ENCODE assay signal across 8 cellular contexts in the genomic region with DNA sequence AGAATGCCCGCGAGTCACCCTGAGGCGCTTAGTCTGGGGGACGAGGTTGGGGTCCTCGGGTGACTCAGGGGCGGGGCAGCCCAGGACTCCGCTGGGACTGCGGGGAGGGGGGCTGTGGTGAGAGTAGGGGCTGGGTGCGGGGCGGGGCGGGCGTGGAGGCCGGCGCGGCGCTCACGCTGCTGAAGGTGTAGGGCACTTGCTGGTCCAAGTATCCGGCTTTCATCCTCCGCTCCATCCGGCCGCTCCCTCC. TPM values are rescaled to one million over a fixed set of nuclear protein-coding genes. Genes with fewer than 3 reads are reported as not detected.
DNase-seq lines count a peak whose midpoint lies in the region; ATAC-seq and TF ChIP-seq lines count a peak whose summit lies in the region.

No MANE protein-coding gene starts in this region.

- H3K4me3 Mint-ChIP-seq in activated CD8-positive, alpha-beta memory T cell treated with anti-CD3 and anti-CD28 coated beads, Interleukin-2, amount 10 ng/mL, durations not matched to agents 7 days and 5 days = peak overlapping the region; percentile 77
- H3K4me3 Mint-ChIP-seq in T-helper 17 cell = peak overlapping the region; percentile 91
- peak overlapping the region; percentile 90 for H3K4me3 Mint-ChIP-seq in endothelial cell (ENCODE audit: unreplicated experiment)
- peak overlapping the region; percentile 92 for H3K4me3 Mint-ChIP-seq in nephron progenitor cell

- no peaks in the 10 kb centered on the region for H3K36me3 Mint-ChIP-seq in activated CD8-positive, alpha-beta memory T cell treated with anti-CD3 and anti-CD28 coated beads, Interleukin-2, amount 10 ng/mL, durations not matched to agents 7 days and 5 days
- H3K36me3 Mint-ChIP-seq in T-helper 17 cell (ENCODE audit: low read depth) (no peaks in the 10 kb centered on the region), endothelial cell (ENCODE audit: low read depth, unreplicated experiment) (no peaks in the 10 kb centered on the region), nephron progenitor cell (ENCODE audit: low read depth) (no peaks in the 10 kb centered on the region)

- CTCF ChIA-PET in activated CD8-positive, alpha-beta memory T cell treated with anti-CD3 and anti-CD28 coated beads, Interleukin-2, amount 10 ng/mL, durations not matched to agents 7 days and 5 days (lab: Charles Lee) = no interaction called here

- TF ChIP-seq CTCF in endothelial cell (IDR thresholded peaks at IDR 0.05; ENCODE audit: unreplicated experiment) (no peak), nephron progenitor cell (IDR thresholded peaks at IDR 0.05) (no peak)

- no peaks in the 10 kb centered on the region for H3K9me3 Mint-ChIP-seq in activated CD8-positive, alpha-beta memory T cell treated with anti-CD3 and anti-CD28 coated beads, Interleukin-2, amount 10 ng/mL, durations not matched to agents 7 days and 5 days (ENCODE audit: low read depth)
- H3K9me3 Mint-ChIP-seq in endothelial cell (ENCODE audit: unreplicated experiment) (no peaks in the 10 kb centered on the region), nephron progenitor cell (no peaks in the 10 kb centered on the region)

- H3K27me3 Mint-ChIP-seq in activated CD8-positive, alpha-beta memory T cell treated with anti-CD3 and anti-CD28 coated beads, Interleukin-2, amount 10 ng/mL, durations not matched to agents 7 days and 5 days = peaks cover 66% of the 10 kb centered on the region
- H3K27me3 Mint-ChIP-seq in T-helper 17 cell (peaks cover 55% of the 10 kb centered on the region), endothelial cell (ENCODE audit: unreplicated experiment) (peaks cover 16% of the 10 kb centered on the region), nephron progenitor cell (ENCODE audit: low read depth, poor library complexity) (peaks cover 51% of the 10 kb centered on the region)

- no peak overlapping the region for H3K27ac Mint-ChIP-seq in activated CD8-positive, alpha-beta memory T cell treated with anti-CD3 and anti-CD28 coated beads, Interleukin-2, amount 10 ng/mL, durations not matched to agents 7 days and 5 days
- peak overlapping the region; percentile 85 for H3K27ac Mint-ChIP-seq in T-helper 17 cell
- no peak overlapping the region for H3K27ac Mint-ChIP-seq in endothelial cell (ENCODE audit: unreplicated experiment)
- H3K27ac Mint-ChIP-seq in nephron progenitor cell = no peak overlapping the region

- H3K4me1 Mint-ChIP-seq in activated CD8-positive, alpha-beta memory T cell treated with anti-CD3 and anti-CD28 coated beads, Interleukin-2, amount 10 ng/mL, durations not matched to agents 7 days and 5 days = peaks cover 19% of the 10 kb centered on the region
- H3K4me1 Mint-ChIP-seq in T-helper 17 cell = peaks cover 16% of the 10 kb centered on the region
- peaks cover 44% of the 10 kb centered on the region for H3K4me1 Mint-ChIP-seq in endothelial cell (ENCODE audit: unreplicated experiment)
- peaks cover 75% of the 10 kb centered on the region for H3K4me1 Mint-ChIP-seq in nephron progenitor cell

- ATAC-seq in activated CD8-positive, alpha-beta memory T cell treated with anti-CD3 and anti-CD28 coated beads, Interleukin-2, amount 10 ng/mL, durations not matched to agents 7 days and 5 days = peak; percentile 13
- ATAC-seq in T-helper 17 cell = no peak
- no peak for ATAC-seq in GM19035 (IDR thresholded peaks at IDR 0.05; ENCODE audit: unreplicated experiment)

- no peaks in the 10 kb centered on the region for H3K9me3 ChIP-seq in T-helper 17 cell (ENCODE audit: control insufficient read depth, low read length, poor library complexity, severe bottlenecking)

- peak; percentile 52 for DNase-seq in activated CD8-positive, alpha-beta memory T cell treated with anti-CD3 and anti-CD28 coated beads, Interleukin-2, amount 10 ng/mL, durations not matched to agents 7 days and 5 days
- DNase-seq in activated CD8-positive, alpha-beta memory T cell treated with anti-CD3 and anti-CD28 coated beads for 24 hours = no peak
- DNase-seq in T-helper 17 cell (peak in 2 of 3 donors; percentile 16 to 27), endothelial cell (ENCODE audit: low spot score) (no peak), nephron progenitor cell (no peak), KG1 (lab: John Stamatoyannopoulos, UW) (no peak), NCI-H187 (lab: John Stamatoyannopoulos, UW) (no peak)

RNA-seq across cellular contexts. Expression of a gene that starts 0.8 kb away (rescaled TPM):
- total RNA-seq in activated CD8-positive, alpha-beta memory T cell treated with anti-CD3 and anti-CD28 coated beads, Interleukin-2, amount 10 ng/mL, durations not matched to agents 7 days and 5 days = 1 to 10 TPM in 1 of 2 experiments, under 1 TPM in 1; 0.82 to 1.9 TPM
- total RNA-seq in T-helper 17 cell (not detected), endothelial cell (ENCODE audit: unreplicated experiment) (37.1 TPM)

Comparison
In these comparisons a context has a peak if more than half of its experiments do, and no peak if none do; other contexts are left out.
1. DNase-seq: peak in activated CD8-positive, alpha-beta memory T cell treated with anti-CD3 and anti-CD28 coated beads, Interleukin-2, amount 10 ng/mL, durations not matched to agents 7 days and 5 days (single experiment) and T-helper 17 cell (2 of 3); none in activated CD8-positive, alpha-beta memory T cell treated with anti-CD3 and anti-CD28 coated beads for 24 hours (single experiment), endothelial cell (single experiment), nephron progenitor cell (single experiment), KG1 (single experiment) and NCI-H187 (0 of 2).
2. RNA of a gene that starts 0.8 kb away (total RNA-seq): 37.1 TPM in endothelial cell (single experiment); 0.82 to 1.9 TPM in activated CD8-positive, alpha-beta memory T cell treated with anti-CD3 and anti-CD28 coated beads, Interleukin-2, amount 10 ng/mL, durations not matched to agents 7 days and 5 days and not detected in T-helper 17 cell; every median in the first group is over 10 times any median in the second.
3. Peak in every context shown above with its lines, with median percentiles within 50 percentile points of each other: H3K4me3 Mint-ChIP-seq.